In genomic region chr6:83068628-83069027, GRCh38 we compare ENCODE assay signal across 8 cellular contexts. TPM values are rescaled to one million over a fixed set of nuclear protein-coding genes. Genes with fewer than 3 reads are reported as not detected.
DNase-seq lines count a peak whose midpoint lies in the region; ATAC-seq, FAIRE-seq and TF ChIP-seq lines count a peak whose summit lies in the region.

No MANE protein-coding gene starts in this region.

- intact Hi-C loops in K562 (cut with micrococcal nuclease) = loop anchor here (2.0 to 10.0 kb wide), 2 partner anchors 124 to 346 kb away; partner anchors contain the start of genes PGM3 and RWDD2A
- intact Hi-C loops in mucosa of descending colon (cut with DNase I, micrococcal nuclease) = loop anchor here in 1 of 2 donors (10.0 kb wide), 1 partner anchor 824 kb away; the partner anchor contains the start of gene IBTK

- H4K20me1 ChIP-seq in K562 (replicated peaks; ENCODE audit: control insufficient read depth, insufficient read depth, low read length) = no peaks in the 10 kb centered on the region

- TF ChIP-seq CTCF in K562 (IDR thresholded peaks at IDR 0.05 in 2 of 3, conservative IDR thresholded peaks at IDR 0.05 in 1 of 3; ENCODE audit: insufficient read depth in 2 of 3, low read depth in 1 of 3, low read length in 3 of 3) (no peak), mucosa of descending colon (IDR thresholded peaks at IDR 0.05) (no peak)

- H3K9ac ChIP-seq in K562 (ENCODE audit: insufficient read depth in 1 of 2, low read depth in 2 of 2, low read length in 2 of 2) = peak overlapping the region in 1 of 2 experiments; percentile 57; a peak in 1 of 4 replicates

- POLR2A ChIA-PET in K562 (lab: Yijun Ruan, JAX) = no interaction called here

- BruUV-seq in K562 (replicated peaks; lab: Mats Ljungman, UMichigan) = TSS peak; percentile 43

- 7% methylated on average over 6 of the region's 6 CpGs for WGBS in K562 (ENCODE audit: insufficient coverage, low coverage, missing lambda C conversion rate)

- H2AFZ ChIP-seq in K562 (ENCODE audit: low read depth, low read length) = peak overlapping the region; percentile 95; the same call in 1 of the 2 replicates

- H3K4me1 ChIP-seq in K562 (replicated peaks in 1 of 2; ENCODE audit: control insufficient read depth in 2 of 2, insufficient read depth in 2 of 2, low read length in 2 of 2) (peaks cover 15 to 21% of the 10 kb centered on the region in 2 experiments; a peak in 3 of 5 replicates), mucosa of descending colon (ENCODE audit: low read depth) (peaks cover 20% of the 10 kb centered on the region)

- no peaks in the 10 kb centered on the region for H3K9me1 ChIP-seq in K562 (ENCODE audit: control insufficient read depth, insufficient read depth, low read length)

- FAIRE-seq in K562 (lab: Jason Lieb, UNC) = no peak

- no peaks in the 10 kb centered on the region for H3K36me3 Mint-ChIP-seq in stimulated activated naive CD8-positive, alpha-beta T cell treated with anti-CD3 and anti-CD28 coated beads, Interleukin-15, Interleukin-2, amounts not matched to agents 100 ng/mL and 50 ng/mL, for 24 hours (ENCODE audit: low read depth)

- TF ChIP-seq POLR2A in K562 (conservative IDR thresholded peaks at IDR 0.05) = no peak

- no peak for DNase-seq in stimulated activated naive CD8-positive, alpha-beta T cell treated with anti-CD3 and anti-CD28 coated beads, Interleukin-15, Interleukin-2, amounts not matched to agents 100 U/mL and 50 U/mL, for 24 hours
- DNase-seq in K562 (ENCODE audit: extremely low read depth in 1 of 4, low spot score in 3 of 4) (no peak), mucosa of descending colon (no peak), AG08396 (ENCODE audit: low spot score) (no peak), DMS153 treated with DMSO at 0.1 percent for 48 hours (lab: John Stamatoyannopoulos, UW; ENCODE audit: unreplicated experiment) (no peak), anterior cingulate cortex (lab: John Stamatoyannopoulos, UW) (no peak)

- peak overlapping the region; percentile 90 for H3K4me3 Mint-ChIP-seq in stimulated activated naive CD8-positive, alpha-beta T cell treated with anti-CD3 and anti-CD28 coated beads, Interleukin-15, Interleukin-2, amounts not matched to agents 100 ng/mL and 50 ng/mL, for 24 hours

- TF ChIP-seq RAD21 in K562 (CRISPR knock-in tag; conservative IDR thresholded peaks at IDR 0.05 in 1 of 2, IDR thresholded peaks at IDR 0.05 in 1 of 2) = no peak

- ATAC-seq in stimulated activated naive CD8-positive, alpha-beta T cell treated with anti-CD3 and anti-CD28 coated beads, Interleukin-15, Interleukin-2, amounts not matched to agents 100 U/mL and 50 U/mL, for 24 hours = no peak
- ATAC-seq in K562 (no peak), mucosa of descending colon (no peak), HG02852 (IDR thresholded peaks at IDR 0.05; ENCODE audit: unreplicated experiment) (no peak)

- no peaks in the 10 kb centered on the region for H3K27me3 Mint-ChIP-seq in stimulated activated naive CD8-positive, alpha-beta T cell treated with anti-CD3 and anti-CD28 coated beads, Interleukin-15, Interleukin-2, amounts not matched to agents 100 ng/mL and 50 ng/mL, for 24 hours

- TF ChIP-seq EP300 in K562 (IDR thresholded peaks at IDR 0.05; ENCODE audit: low read length) = no peak

- peaks cover 22% of the 10 kb centered on the region for H3K79me2 ChIP-seq in K562 (ENCODE audit: control insufficient read depth, insufficient read depth, low read length)

- no peaks in the 10 kb centered on the region for H3K9me3 ChIP-seq in K562 (replicated peaks; ENCODE audit: control insufficient read depth, insufficient read depth, low read depth, low read length)
- H3K9me3 ChIP-seq in mucosa of descending colon = no peaks in the 10 kb centered on the region

- H3K27me3 ChIP-seq in K562 (ENCODE audit: control insufficient read depth in 2 of 2, insufficient read depth in 2 of 2, low read length in 2 of 2) = no peaks in the 10 kb centered on the region

- H3K27ac Mint-ChIP-seq in stimulated activated naive CD8-positive, alpha-beta T cell treated with anti-CD3 and anti-CD28 coated beads, Interleukin-15, Interleukin-2, amounts not matched to agents 100 ng/mL and 50 ng/mL, for 24 hours = peak overlapping the region; percentile 75

- H3K27ac ChIP-seq in K562 (ENCODE audit: extremely low read depth, low read depth, low read length) = no peak overlapping the region

- in situ Hi-C loops in K562 (cut with MboI) = loop anchor here (5.0 to 25.0 kb wide), 3 partner anchors 154 to 481 kb away; no protein-coding TSS in a partner anchor

- no peaks in the 10 kb centered on the region for H3K36me3 ChIP-seq in K562 (ENCODE audit: control insufficient read depth, insufficient read depth, low read length)
- H3K36me3 ChIP-seq in mucosa of descending colon (ENCODE audit: low read depth) = no peaks in the 10 kb centered on the region

- H3K4me1 Mint-ChIP-seq in stimulated activated naive CD8-positive, alpha-beta T cell treated with anti-CD3 and anti-CD28 coated beads, Interleukin-15, Interleukin-2, amounts not matched to agents 100 ng/mL and 50 ng/mL, for 24 hours (ENCODE audit: low read depth) = peaks cover 52% of the 10 kb centered on the region

- H3K4me3 ChIP-seq in K562 (peak overlapping the region; percentile 85), mucosa of descending colon (peak overlapping the region; percentile 94)

- CTCF ChIA-PET in K562 (lab: Yijun Ruan, JAX; ENCODE audit: low intra/inter-chr PET ratio) = interaction anchor here (3.8 kb wide), 1 partner anchor 147 kb away, joined by 37 read pairs; no protein-coding TSS in a partner anchor

- H3K9me3 Mint-ChIP-seq in stimulated activated naive CD8-positive, alpha-beta T cell treated with anti-CD3 and anti-CD28 coated beads, Interleukin-15, Interleukin-2, amounts not matched to agents 100 ng/mL and 50 ng/mL, for 24 hours = no peaks in the 10 kb centered on the region

- H3K4me2 ChIP-seq in K562 (ENCODE audit: insufficient read depth, low read length) = peak overlapping the region; percentile 93

TF ChIP-seq in K562, 482 proteins besides CTCF, POLR2A, EP300 and RAD21 (continues in another document):
- no peak for TF ChIP-seq ZBTB5 (IDR thresholded peaks at IDR 0.05)

RNA-seq across cellular contexts. Expression of gene DOP1A, which starts 1.2 kb away (rescaled TPM):
- total RNA-seq in K562 (2011; cell fraction: chromatin; rRNA removed; ENCODE audit: low replicate concordance) = 9.0 and 28.0 TPM in 2 replicates
- total RNA-seq in K562 (2011; cell fraction: nucleolus; rRNA removed) = 2.8 and 3.2 TPM in 2 replicates
- 8.1 and 15.8 TPM in 2 replicates for total RNA-seq in K562 (2011; cell fraction: nucleoplasm; rRNA removed)
- total RNA-seq in K562 (2014; rRNA removed) (3.5 and 5.1 TPM in 2 replicates), K562 (2014; rRNA removed; fragmentation: Illumina TruSeq; extraction: Trizol) (7.6 and 9.1 TPM in 2 replicates), K562 (2015; rRNA removed; fragmentation: Illumina TruSeq; extraction: Trizol) (10.3 and 10.5 TPM in 2 replicates), K562 (2021) (5.5 TPM in 2 replicates), mucosa of descending colon (10 to 100 TPM; 28.0 to 35.8 (median 30.4) TPM)
- polyA plus RNA-seq in K562 (2011; rRNA removed) (4.4 and 4.5 TPM in 2 replicates), K562 (2014; fragmentation: Illumina TruSeq; extraction: Trizol) (4.4 and 4.9 TPM in 2 replicates), K562 (2014; fragmentation: Nextera tagmentation; extraction: Ambion mirVana) (1 to 10 TPM in 1 of 2 experiments, under 1 TPM in 1; 0.75 to 1.3 TPM), K562 (2014; rRNA removed) (3.3 and 3.5 TPM in 2 replicates)
- 1.2 and 2.3 TPM in 2 replicates for polyA plus RNA-seq in K562 (2011; cell fraction: cytosol; rRNA removed)
- polyA plus RNA-seq in K562 (2011; cell fraction: nucleus; rRNA removed) = 10.4 and 12.2 TPM in 2 replicates
- 2.7 and 4.3 TPM in 2 replicates for polyA plus RNA-seq in K562 (2012)
- polyA minus RNA-seq in K562 (2011; rRNA and poly(A)+ RNA removed) = 16.9 and 18.0 TPM in 2 replicates
- polyA minus RNA-seq in K562 (2011; cell fraction: cytosol; rRNA and poly(A)+ RNA removed) = 5.6 and 7.0 TPM in 2 replicates
- polyA minus RNA-seq in K562 (2011; cell fraction: nucleus; rRNA and poly(A)+ RNA removed) = 9.6 and 19.1 TPM in 2 replicates

RNA-seq across cellular contexts. Expression of gene UBE3D, which starts 3.0 kb away (rescaled TPM):
- 24.4 and 39.1 TPM in 2 replicates for total RNA-seq in K562 (2011; cell fraction: chromatin; rRNA removed; ENCODE audit: low replicate concordance)
- total RNA-seq in K562 (2011; cell fraction: nucleolus; rRNA removed) = 9.2 and 11.6 TPM in 2 replicates
- total RNA-seq in K562 (2011; cell fraction: nucleoplasm; rRNA removed) = 19.3 and 39.3 TPM in 2 replicates
- 10.4 and 11.2 TPM in 2 replicates for total RNA-seq in K562 (2014; rRNA removed)
- total RNA-seq in K562 (2014; rRNA removed; fragmentation: Illumina TruSeq; extraction: Trizol) = 17.2 and 17.6 TPM in 2 replicates
- 12.9 and 13.6 TPM in 2 replicates for total RNA-seq in K562 (2015; rRNA removed; fragmentation: Illumina TruSeq; extraction: Trizol)
- total RNA-seq in K562 (2021) = 9.5 and 12.6 TPM in 2 replicates
- polyA plus RNA-seq in K562 (2011; rRNA removed) = 8.5 and 11.3 TPM in 2 replicates
- 3.9 and 4.7 TPM in 2 replicates for polyA plus RNA-seq in K562 (2011; cell fraction: cytosol; rRNA removed)
- polyA plus RNA-seq in K562 (2011; cell fraction: nucleus; rRNA removed) = 8.7 and 10.3 TPM in 2 replicates
- 8.4 and 9.5 TPM in 2 replicates for polyA plus RNA-seq in K562 (2012)
- polyA plus RNA-seq in K562 (2014; fragmentation: Illumina TruSeq; extraction: Trizol) = 7.4 and 9.4 TPM in 2 replicates
- polyA plus RNA-seq in K562 (2014; fragmentation: Nextera tagmentation; extraction: Ambion mirVana) = 10 to 100 TPM; 11.9 to 16.3 TPM
- 11.2 and 12.4 TPM in 2 replicates for polyA plus RNA-seq in K562 (2014; rRNA removed)
- 14.2 and 14.4 TPM in 2 replicates for polyA minus RNA-seq in K562 (2011; rRNA and poly(A)+ RNA removed)
- polyA minus RNA-seq in K562 (2011; cell fraction: cytosol; rRNA and poly(A)+ RNA removed) = 4.2 and 6.3 TPM in 2 replicates
- 16.7 and 21.0 TPM in 2 replicates for polyA minus RNA-seq in K562 (2011; cell fraction: nucleus; rRNA and poly(A)+ RNA removed)
- 1 to 10 TPM; 4.3 to 4.8 (median 4.7) TPM for total RNA-seq in mucosa of descending colon
